ENCODE assay signal across 2 cellular contexts in the genomic region with DNA sequence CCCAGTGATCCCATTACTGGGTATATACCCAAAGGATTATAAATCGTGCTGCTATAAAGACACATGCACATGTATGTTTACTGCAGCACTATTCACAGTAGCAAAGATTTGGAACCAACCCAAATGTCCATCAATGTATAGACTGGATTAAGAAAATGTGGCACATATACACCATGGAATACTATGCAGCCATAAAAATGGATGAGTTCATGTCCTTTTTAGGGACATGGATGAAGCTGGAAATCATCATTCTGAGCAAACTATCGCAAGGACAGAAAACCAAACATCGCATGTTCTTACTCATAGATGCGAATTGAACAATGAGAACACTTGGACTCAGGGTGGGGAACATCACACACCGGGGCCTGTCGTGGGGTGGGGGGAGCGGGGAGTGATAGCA. TPM values are rescaled to one million over a fixed set of nuclear protein-coding genes. Genes with fewer than 3 reads are reported as not detected.
"Had no signal": no experiment of that assay in that cellular context is flagged by ENCODE, and none has a peak within 500 bp of the region (broad histone marks: within the 10 kb centered on the region; RNA-seq: fewer than 3 reads in every experiment).

No MANE protein-coding gene starts in this region.

RNA-seq across cellular contexts. Expression of a gene that starts 36.0 kb away (rescaled TPM):
- total RNA-seq: upper lobe of right lung, vagina had no signal
